ENCODE assay signal across 9 cellular contexts in genomic region chr11:89065671-89066201, GRCh38. TPM values are rescaled to one million over a fixed set of nuclear protein-coding genes. Genes with fewer than 3 reads are reported as not detected.
A peak's percentile ranks its signal among the peaks of the same experiment; 100 is the strongest.
DNase-seq lines count a peak whose midpoint lies in the region; TF ChIP-seq lines count a peak whose summit lies in the region.
"Not testable (repeated sequence)": the region's sequence is repeated elsewhere in the genome, so short reads cannot be mapped to it uniquely, and the experiment has no call there.
"Had no signal": no experiment of that assay in that cellular context is flagged by ENCODE, and none has a peak within 500 bp of the region (broad histone marks: within the 10 kb centered on the region; RNA-seq: fewer than 3 reads in every experiment).

Gene GRM5, minus strand, starts transcription at chr11:89065982. Its CDS starts 18,110 bp downstream, at chr11:89047872.

- not testable (repeated sequence) for H3K79me2 ChIP-seq in hepatocyte; mesendoderm (ENCODE audit: control insufficient read depth, insufficient read depth, low read length)

- H2BK15ac ChIP-seq in mesendoderm (replicated peaks; ENCODE audit: low read depth): not testable (repeated sequence)

- 3% methylated on average over 27 of the region's 46 CpGs for WGBS in hepatocyte (ENCODE audit: low lambda C conversion rate, missing lambda C conversion rate)
- WGBS in mesendoderm (ENCODE audit: extremely low coverage, insufficient coverage, low lambda C conversion rate): no CpG with 5 or more reads among the region's 46 CpGs

- not testable (repeated sequence) for H3K23ac ChIP-seq in mesendoderm (ENCODE audit: low read length)

- not testable (repeated sequence) for H3K9ac ChIP-seq in mesendoderm (ENCODE audit: low read length)

- TF ChIP-seq CTCF in coronary artery (IDR thresholded peaks at IDR 0.05); hepatocyte (IDR thresholded peaks at IDR 0.05; ENCODE audit: poor library complexity); retinal pigment epithelial cell (conservative IDR thresholded peaks at IDR 0.05; ENCODE audit: low read depth, low read length): not testable (repeated sequence)

- not testable (repeated sequence) for H4K5ac ChIP-seq in mesendoderm (ENCODE audit: low read length)

- not testable (repeated sequence) for H2AFZ ChIP-seq in hepatocyte

- H3K4me2 ChIP-seq in hepatocyte (peak within 1 kb of the TSS; percentile 70), mesendoderm (ENCODE audit: low read length) (peak within 1 kb of the TSS; percentile 15)

- not testable (repeated sequence) for H3K9me3 ChIP-seq in hepatocyte (ENCODE audit: low read depth)

- not testable (repeated sequence) for H3K79me1 ChIP-seq in mesendoderm (ENCODE audit: low read length)

- not testable (repeated sequence) for H3K56ac ChIP-seq in mesendoderm (ENCODE audit: low read length)

- H3K27ac ChIP-seq in coronary artery; hepatocyte; mesendoderm (ENCODE audit: low read depth, low read length): not testable (repeated sequence)

- peak within 1 kb of the TSS; percentile 34 for H3K4me3 ChIP-seq in coronary artery
- not testable (repeated sequence) for H3K4me3 ChIP-seq in hepatocyte; mesendoderm (ENCODE audit: low read length)
- H3K4me3 ChIP-seq in retinal pigment epithelial cell (ENCODE audit: low read length): peak within 1 kb of the TSS; percentile 30

- not testable (repeated sequence) for H3K18ac ChIP-seq in mesendoderm (ENCODE audit: low read length)

- not testable (repeated sequence) for H3K9me2 ChIP-seq in hepatocyte (replicated peaks; ENCODE audit: insufficient read depth)

- not testable (repeated sequence) for H3K4ac ChIP-seq in mesendoderm (ENCODE audit: low read depth, low read length)

- not testable (repeated sequence) for H3K4me1 ChIP-seq in hepatocyte (ENCODE audit: insufficient read depth); mesendoderm (ENCODE audit: control insufficient read depth, low read depth, low read length)

- H2BK120ac ChIP-seq in mesendoderm (ENCODE audit: low read depth, low read length): not testable (repeated sequence)

- not testable (repeated sequence) for H4K8ac ChIP-seq in mesendoderm (ENCODE audit: low read depth, low read length)

- DNase-seq in COR-L47 (lab: John Stamatoyannopoulos, UW): peak; percentile 42
- peak; percentile 1 for DNase-seq in HPDE6-E6E7 (ENCODE audit: extremely low spot score)
- DNase-seq in NCI-H69 (lab: John Stamatoyannopoulos, UW): peak; percentile 51
- peak; percentile 46 for DNase-seq in activated CD8-positive, alpha-beta memory T cell treated with anti-CD3 and anti-CD28 coated beads, Interleukin-2, amount 50 U/mL, for 48 hours
- not testable (repeated sequence) for DNase-seq in coronary artery (ENCODE audit: low spot score); retinal pigment epithelial cell (ENCODE audit: low read depth)
- DNase-seq in hepatocyte (ENCODE audit: low spot score): peak; percentile 8
- peak; percentile 27 for DNase-seq in mesendoderm

- not testable (repeated sequence) for H4K20me1 ChIP-seq in hepatocyte (ENCODE audit: insufficient read depth, poor library complexity, severe bottlenecking)

- H3K27me3 ChIP-seq in hepatocyte (peaks cover 48% of the 10 kb centered on the region), mesendoderm (ENCODE audit: insufficient read depth, low read length, poor library complexity) (peaks cover 16% of the 10 kb centered on the region)

- not testable (repeated sequence) for H2BK5ac ChIP-seq in mesendoderm (ENCODE audit: low read length)

- H3K36me3 ChIP-seq in hepatocyte (replicated peaks; ENCODE audit: insufficient read depth, low read depth); mesendoderm (ENCODE audit: control insufficient read depth, insufficient read depth, low read length): not testable (repeated sequence)

- not testable (repeated sequence) for H2AK5ac ChIP-seq in mesendoderm (ENCODE audit: low read length)

RNA-seq across cellular contexts. Expression of gene GRM5, which starts in this region (rescaled TPM):
- 0.08 and 0.27 TPM in 2 replicates for total RNA-seq in hepatocyte
- 0.12 TPM in 1 of 2 replicates, not detected in the other for polyA plus RNA-seq in hepatocyte
- polyA plus RNA-seq in mesendoderm (2013, experiment 1 of 2): 0.08 TPM
- 0.10 TPM for polyA plus RNA-seq in mesendoderm (2013, experiment 2 of 2)
- total RNA-seq: right lobe of liver had no signal

Comparison
In these comparisons a context has a peak if more than half of its experiments do, and no peak if none do; other contexts are left out.
1. Peak in DNase-seq and H3K4me2 ChIP-seq in hepatocyte; RNA of the gene not detected or under 1 TPM.